In the genomic region with DNA sequence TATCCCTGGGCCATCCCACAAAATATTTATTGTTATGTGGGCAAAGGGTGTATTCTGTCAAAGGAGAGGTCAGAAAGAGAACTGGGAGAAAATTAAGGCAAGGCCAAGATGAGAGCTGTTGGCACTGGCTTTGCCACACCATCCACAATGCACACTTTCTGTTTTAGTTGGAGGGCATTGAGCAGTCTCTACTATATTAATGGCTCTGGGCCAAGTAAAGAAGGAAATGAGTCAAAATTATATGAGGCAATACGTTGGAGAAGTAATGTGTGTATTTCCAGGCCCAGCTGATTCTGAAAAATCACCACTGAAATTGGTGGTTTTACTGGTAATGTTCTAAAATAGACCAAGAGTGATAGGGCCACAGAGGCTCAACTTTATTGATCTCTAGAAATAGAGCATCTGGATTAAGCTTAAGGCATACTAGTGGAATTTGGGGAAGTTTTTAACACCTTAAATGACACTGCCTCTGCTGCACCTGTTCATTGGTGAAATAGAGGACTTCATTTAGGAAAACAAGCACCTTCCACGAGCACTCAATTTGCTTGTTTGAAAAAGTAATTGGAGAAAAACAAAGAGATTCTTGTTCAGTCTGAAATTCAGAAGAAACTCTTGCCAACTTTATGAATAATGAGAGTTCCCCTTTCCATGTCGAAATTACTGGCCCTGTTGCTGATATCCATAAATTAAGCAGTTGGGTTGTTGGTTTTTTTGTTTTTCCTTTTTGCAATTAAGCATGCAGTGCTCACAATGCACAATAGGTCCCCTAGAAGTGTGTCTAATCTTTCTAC, we compare ENCODE assay signal across 8 cellular contexts.
DNase-seq lines count a peak whose midpoint lies in the region; ATAC-seq, FAIRE-seq and TF ChIP-seq lines count a peak whose summit lies in the region.

No MANE protein-coding gene starts in this region.

- CTCF ChIA-PET in WTC11 (lab: Charles Lee) = no interaction called here

- peaks cover 10% of the 10 kb centered on the region for H3K4me1 Mint-ChIP-seq in WTC11

- no peak overlapping the region for H3K27ac Mint-ChIP-seq in WTC11

- POLR2A ChIA-PET in WTC11 (lab: Charles Lee) = no interaction called here

- H3K27me3 Mint-ChIP-seq in WTC11 (ENCODE audit: low read depth) = no peaks in the 10 kb centered on the region

- FAIRE-seq in frontal cortex (lab: Jason Lieb, UNC) = no peak

- peak; percentile 89 for ATAC-seq in GM18517 (IDR thresholded peaks at IDR 0.05; ENCODE audit: unreplicated experiment)
- ATAC-seq in HG03432 (IDR thresholded peaks at IDR 0.05; ENCODE audit: unreplicated experiment) = peak; percentile 86
- no peak for ATAC-seq in GM21528 (IDR thresholded peaks at IDR 0.05; ENCODE audit: low FRiP score, unreplicated experiment)
- no peak for ATAC-seq in WTC11

- H3K36me3 Mint-ChIP-seq in WTC11 = no peaks in the 10 kb centered on the region

- no peaks in the 10 kb centered on the region for H3K9me3 Mint-ChIP-seq in WTC11

- H3K4me3 Mint-ChIP-seq in WTC11 = no peak overlapping the region

- DNase-seq in SKM-1 (lab: John Stamatoyannopoulos, UW; ENCODE audit: unreplicated experiment) (peak; percentile 19), lung microvascular endothelial cell (ENCODE audit: low read depth in 2 of 2) (peak; percentile 27 to 78), WTC11 (ENCODE audit: low spot score) (no peak), frontal cortex (ENCODE audit: low spot score in 2 of 2) (no peak)
- DNase-seq in activated CD8-positive, alpha-beta memory T cell treated with anti-CD3 and anti-CD28 coated beads, Interleukin-2, amount 50 U/mL, for 4 hours = no peak

- no peak for TF ChIP-seq CTCF in WTC11 (IDR thresholded peaks at IDR 0.05)

TF ChIP-seq in WTC11, 78 proteins besides CTCF, POLR2A, EP300 and RAD21 (continues in another document):
- no peak for TF ChIP-seq ERG (CRISPR knock-in tag; IDR thresholded peaks at IDR 0.05)
- TF ChIP-seq KAT7 (CRISPR knock-in tag; IDR thresholded peaks at IDR 0.05; ENCODE audit: borderline replicate concordance) = no peak
- no peak for TF ChIP-seq SMAD4 (CRISPR knock-in tag; IDR thresholded peaks at IDR 0.05)
- TF ChIP-seq, protein P1, sequence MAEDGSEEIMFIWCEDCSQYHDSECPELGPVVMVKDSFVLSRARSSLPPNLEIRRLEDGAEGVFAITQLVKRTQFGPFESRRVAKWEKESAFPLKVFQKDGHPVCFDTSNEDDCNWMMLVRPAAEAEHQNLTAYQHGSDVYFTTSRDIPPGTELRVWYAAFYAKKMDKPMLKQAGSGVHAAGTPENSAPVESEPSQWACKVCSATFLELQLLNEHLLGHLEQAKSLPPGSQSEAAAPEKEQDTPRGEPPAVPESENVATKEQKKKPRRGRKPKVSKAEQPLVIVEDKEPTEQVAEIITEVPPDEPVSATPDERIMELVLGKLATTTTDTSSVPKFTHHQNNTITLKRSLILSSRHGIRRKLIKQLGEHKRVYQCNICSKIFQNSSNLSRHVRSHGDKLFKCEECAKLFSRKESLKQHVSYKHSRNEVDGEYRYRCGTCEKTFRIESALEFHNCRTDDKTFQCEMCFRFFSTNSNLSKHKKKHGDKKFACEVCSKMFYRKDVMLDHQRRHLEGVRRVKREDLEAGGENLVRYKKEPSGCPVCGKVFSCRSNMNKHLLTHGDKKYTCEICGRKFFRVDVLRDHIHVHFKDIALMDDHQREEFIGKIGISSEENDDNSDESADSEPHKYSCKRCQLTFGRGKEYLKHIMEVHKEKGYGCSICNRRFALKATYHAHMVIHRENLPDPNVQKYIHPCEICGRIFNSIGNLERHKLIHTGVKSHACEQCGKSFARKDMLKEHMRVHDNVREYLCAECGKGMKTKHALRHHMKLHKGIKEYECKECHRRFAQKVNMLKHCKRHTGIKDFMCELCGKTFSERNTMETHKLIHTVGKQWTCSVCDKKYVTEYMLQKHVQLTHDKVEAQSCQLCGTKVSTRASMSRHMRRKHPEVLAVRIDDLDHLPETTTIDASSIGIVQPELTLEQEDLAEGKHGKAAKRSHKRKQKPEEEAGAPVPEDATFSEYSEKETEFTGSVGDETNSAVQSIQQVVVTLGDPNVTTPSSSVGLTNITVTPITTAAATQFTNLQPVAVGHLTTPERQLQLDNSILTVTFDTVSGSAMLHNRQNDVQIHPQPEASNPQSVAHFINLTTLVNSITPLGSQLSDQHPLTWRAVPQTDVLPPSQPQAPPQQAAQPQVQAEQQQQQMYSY (CRISPR knock-in tag; IDR thresholded peaks at IDR 0.05) = no peak
- TF ChIP-seq ZNF425 (CRISPR knock-in tag; conservative IDR thresholded peaks at IDR 0.05) = no peak
- TF ChIP-seq, protein P2, sequence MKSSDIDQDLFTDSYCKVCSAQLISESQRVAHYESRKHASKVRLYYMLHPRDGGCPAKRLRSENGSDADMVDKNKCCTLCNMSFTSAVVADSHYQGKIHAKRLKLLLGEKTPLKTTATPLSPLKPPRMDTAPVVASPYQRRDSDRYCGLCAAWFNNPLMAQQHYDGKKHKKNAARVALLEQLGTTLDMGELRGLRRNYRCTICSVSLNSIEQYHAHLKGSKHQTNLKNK (CRISPR knock-in tag; IDR thresholded peaks at IDR 0.05) = no peak
- no peak for TF ChIP-seq FOXP4 (CRISPR knock-in tag; IDR thresholded peaks at IDR 0.05)
- TF ChIP-seq, protein P3, sequence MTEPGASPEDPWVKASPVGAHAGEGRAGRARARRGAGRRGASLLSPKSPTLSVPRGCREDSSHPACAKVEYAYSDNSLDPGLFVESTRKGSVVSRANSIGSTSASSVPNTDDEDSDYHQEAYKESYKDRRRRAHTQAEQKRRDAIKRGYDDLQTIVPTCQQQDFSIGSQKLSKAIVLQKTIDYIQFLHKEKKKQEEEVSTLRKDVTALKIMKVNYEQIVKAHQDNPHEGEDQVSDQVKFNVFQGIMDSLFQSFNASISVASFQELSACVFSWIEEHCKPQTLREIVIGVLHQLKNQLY (CRISPR knock-in tag; IDR thresholded peaks at IDR 0.05) = no peak
- no peak for TF ChIP-seq JUN (CRISPR knock-in tag; IDR thresholded peaks at IDR 0.05)
- TF ChIP-seq, protein P4, sequence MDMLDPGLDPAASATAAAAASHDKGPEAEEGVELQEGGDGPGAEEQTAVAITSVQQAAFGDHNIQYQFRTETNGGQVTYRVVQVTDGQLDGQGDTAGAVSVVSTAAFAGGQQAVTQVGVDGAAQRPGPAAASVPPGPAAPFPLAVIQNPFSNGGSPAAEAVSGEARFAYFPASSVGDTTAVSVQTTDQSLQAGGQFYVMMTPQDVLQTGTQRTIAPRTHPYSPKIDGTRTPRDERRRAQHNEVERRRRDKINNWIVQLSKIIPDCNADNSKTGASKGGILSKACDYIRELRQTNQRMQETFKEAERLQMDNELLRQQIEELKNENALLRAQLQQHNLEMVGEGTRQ (CRISPR knock-in tag; IDR thresholded peaks at IDR 0.05) = no peak

Comparison
In these comparisons a context has a peak if more than half of its experiments do, and no peak if none do; other contexts are left out.
1. ATAC-seq: peak in GM18517 (single experiment) and HG03432 (single experiment); none in GM21528 (single experiment) and WTC11 (single experiment).
2. DNase-seq: peak in SKM-1 (single experiment) and lung microvascular endothelial cell (2 of 2); none in activated CD8-positive, alpha-beta memory T cell treated with anti-CD3 and anti-CD28 coated beads, Interleukin-2, amount 50 U/mL, for 4 hours (single experiment), WTC11 (single experiment) and frontal cortex (0 of 2).